Comparison of ENCODE assay signal across 9 cellular contexts in genomic region chr7:47852330-47853245, GRCh38.
A peak's percentile ranks its signal among the peaks of the same experiment; 100 is the strongest.
DNase-seq lines count a peak whose midpoint lies in the region; ATAC-seq and TF ChIP-seq lines count a peak whose summit lies in the region.
"Had no signal": no experiment of that assay in that cellular context is flagged by ENCODE, and none has a peak within 500 bp of the region (broad histone marks: within the 10 kb centered on the region; RNA-seq: fewer than 3 reads in every experiment).

No MANE protein-coding gene starts in this region.

- no peak overlapping the region for H3K4me2 ChIP-seq in HCT116 (ENCODE audit: low read length)

- TF ChIP-seq CTCF in HCT116 (IDR thresholded peaks at IDR 0.05 in 2 of 3, conservative IDR thresholded peaks at IDR 0.05 in 1 of 3; ENCODE audit: borderline replicate concordance in 1 of 3, insufficient read depth in 1 of 3, low read depth in 2 of 3, low read length in 2 of 3) (peak in 2 of 3 experiments; percentile 33 to 38; a peak in 3 of 6 replicates), WTC11 (IDR thresholded peaks at IDR 0.05) (no peak), nephron progenitor cell (IDR thresholded peaks at IDR 0.05) (no peak)

- H4K20me1 ChIP-seq in HCT116 (ENCODE audit: insufficient read depth), result no peaks in the 10 kb centered on the region

- POLR2A ChIA-PET in HCT116 (lab: Charles Lee), result no interaction called here
- POLR2A ChIA-PET in WTC11 (lab: Charles Lee), result no interaction called here

- ATAC-seq in HCT116 (peak; percentile 77), WTC11 (peak; percentile 96), HG03039 (IDR thresholded peaks at IDR 0.05; ENCODE audit: unreplicated experiment) (no peak), GM19467 (IDR thresholded peaks at IDR 0.05; ENCODE audit: unreplicated experiment) (no peak)

- DNase-seq in DMS 273 (lab: John Stamatoyannopoulos, UW; ENCODE audit: unreplicated experiment), result peak; percentile 20
- DNase-seq in DMS 273 treated with DMSO at 0.1 percent for 48 hours (lab: John Stamatoyannopoulos, UW), result no peak
- no peak for DNase-seq in HCT116 (ENCODE audit: low read depth, low spot score)
- peak; percentile 51 for DNase-seq in WTC11 (ENCODE audit: low spot score)
- peak; percentile 13 for DNase-seq in nephron progenitor cell
- no peak for DNase-seq in SHP77 treated with DMSO at 0.1 percent for 48 hours (lab: John Stamatoyannopoulos, UW)

- TF ChIP-seq POLR2A in HCT116 (IDR thresholded peaks at IDR 0.05; ENCODE audit: borderline replicate concordance, extremely low read depth, insufficient read depth, insufficient read length), result no peak

- no peak overlapping the region for H3K27ac Mint-ChIP-seq in WTC11
- H3K27ac Mint-ChIP-seq in nephron progenitor cell, result no peak overlapping the region
- H3K27ac Mint-ChIP-seq: brain had no signal

- no peaks in the 10 kb centered on the region for H3K4me1 Mint-ChIP-seq in WTC11
- H3K4me1 Mint-ChIP-seq in nephron progenitor cell, result peaks cover 9% of the 10 kb centered on the region
- H3K4me1 Mint-ChIP-seq: brain had no signal

- no peak overlapping the region for H3K4me3 ChIP-seq in HCT116 (replicated peaks in 1 of 2; ENCODE audit: low read depth in 1 of 2, low read length in 2 of 2)

- RAD21 ChIA-PET in HCT116 (lab: Charles Lee; ENCODE audit: low non-redundant PET in 1 of 2, low total read pairs in 2 of 2, uncharacterized antibody in 2 of 2, unreplicated experiment in 2 of 2), result no interaction called here

- H2AFZ ChIP-seq in HCT116 (ENCODE audit: low read depth, low read length, poor library complexity, severe bottlenecking), result no peak overlapping the region

- no peaks in the 10 kb centered on the region for H3K9me3 Mint-ChIP-seq in WTC11
- no peaks in the 10 kb centered on the region for H3K9me3 Mint-ChIP-seq in nephron progenitor cell
- H3K9me3 Mint-ChIP-seq: brain had no signal

- H3K9me2 ChIP-seq in HCT116 (ENCODE audit: insufficient read depth), result no peaks in the 10 kb centered on the region

- no peaks in the 10 kb centered on the region for H3K36me3 ChIP-seq in HCT116 (ENCODE audit: control insufficient read depth in 1 of 2, insufficient read depth in 2 of 2, low read length in 2 of 2)

- no peak overlapping the region for H3K4me3 Mint-ChIP-seq in WTC11
- no peak overlapping the region for H3K4me3 Mint-ChIP-seq in nephron progenitor cell
- H3K4me3 Mint-ChIP-seq: brain had no signal

- H3K9me3 ChIP-seq in HCT116 (ENCODE audit: control insufficient read depth in 1 of 2, insufficient read depth in 1 of 2, low read depth in 1 of 2, low read length in 2 of 2), result no peaks in the 10 kb centered on the region

- no TSS peak for BruUV-seq in HCT116 (replicated peaks; lab: Mats Ljungman, UMichigan)

- H3K4me1 ChIP-seq in HCT116 (ENCODE audit: control insufficient read depth in 1 of 2, insufficient read depth in 2 of 2, low read length in 2 of 2), result no peaks in the 10 kb centered on the region

- no peaks in the 10 kb centered on the region for H3K27me3 ChIP-seq in HCT116 (ENCODE audit: insufficient read depth, low read length)

- no peak overlapping the region for H3K27ac ChIP-seq in HCT116 (ENCODE audit: low read depth, low read length)

- CTCF ChIA-PET in HCT116 (lab: Charles Lee) (interaction anchor here (1.5 kb wide), 1 partner anchor 42 kb away, joined by 3 read pairs; no protein-coding TSS in a partner anchor), WTC11 (lab: Charles Lee) (interaction anchor here (0.6 to 3.0 kb wide), 11 partner anchors 21 to 586 kb away, joined by 3 to 14 read pairs (median 4); no protein-coding TSS in a partner anchor)

- intact Hi-C loops in HCT116 (cut with micrococcal nuclease), result no loop called here

- H3K27me3 Mint-ChIP-seq in WTC11 (ENCODE audit: low read depth) (no peaks in the 10 kb centered on the region; the same call in 1 of the 2 replicates), nephron progenitor cell (ENCODE audit: low read depth, poor library complexity) (peaks cover 13% of the 10 kb centered on the region)

- H3K36me3 Mint-ChIP-seq in WTC11, result no peaks in the 10 kb centered on the region
- H3K36me3 Mint-ChIP-seq in nephron progenitor cell (ENCODE audit: low read depth), result no peaks in the 10 kb centered on the region
- H3K36me3 Mint-ChIP-seq: brain had no signal

- peak; percentile 44 for TF ChIP-seq RAD21 in HCT116 (IDR thresholded peaks at IDR 0.05; ENCODE audit: low read depth)

- H3K79me2 ChIP-seq in HCT116 (ENCODE audit: insufficient read depth, low read length), result no peaks in the 10 kb centered on the region

- H3K9ac ChIP-seq in HCT116 (ENCODE audit: low read length), result no peak overlapping the region

TF ChIP-seq in HCT116, 20 proteins besides CTCF, POLR2A, EP300 and RAD21:
- TF ChIP-seq CEBPB (IDR thresholded peaks at IDR 0.05; ENCODE audit: low read depth), result no peak
- TF ChIP-seq TCF7L2 (IDR thresholded peaks at IDR 0.05; ENCODE audit: borderline replicate concordance, extremely low read depth, insufficient read depth, insufficient read length), result no peak
- TF ChIP-seq SIN3A (IDR thresholded peaks at IDR 0.05; ENCODE audit: low read depth), result no peak
- no peak for TF ChIP-seq CBX3 (IDR thresholded peaks at IDR 0.05; ENCODE audit: low read depth)

TF ChIP-seq in WTC11, 78 proteins besides CTCF, POLR2A, EP300 and RAD21:
- TF ChIP-seq AFF4 (CRISPR knock-in tag; IDR thresholded peaks at IDR 0.05; ENCODE audit: borderline replicate concordance), result no peak
- no peak for TF ChIP-seq AR (CRISPR knock-in tag; IDR thresholded peaks at IDR 0.05)
- TF ChIP-seq ZNF423 (CRISPR knock-in tag; IDR thresholded peaks at IDR 0.05), result 0 out of 2 replicates have a peak, but pooled peaks have one; percentile 6

Comparison
In these comparisons a context has a peak if more than half of its experiments do, and no peak if none do; other contexts are left out.
1. DNase-seq: peak in DMS 273 (single experiment), WTC11 (single experiment) and nephron progenitor cell (single experiment); none in DMS 273 treated with DMSO at 0.1 percent for 48 hours (single experiment), HCT116 (single experiment) and SHP77 treated with DMSO at 0.1 percent for 48 hours (single experiment).
2. ATAC-seq: peak in HCT116 (single experiment) and WTC11 (single experiment); none in HG03039 (single experiment) and GM19467 (single experiment).
3. CTCF ChIP-seq: peak in HCT116 (2 of 3); none in WTC11 (single experiment) and nephron progenitor cell (single experiment).